Comparison of ENCODE assay signal across 14 cellular contexts in the genomic region with DNA sequence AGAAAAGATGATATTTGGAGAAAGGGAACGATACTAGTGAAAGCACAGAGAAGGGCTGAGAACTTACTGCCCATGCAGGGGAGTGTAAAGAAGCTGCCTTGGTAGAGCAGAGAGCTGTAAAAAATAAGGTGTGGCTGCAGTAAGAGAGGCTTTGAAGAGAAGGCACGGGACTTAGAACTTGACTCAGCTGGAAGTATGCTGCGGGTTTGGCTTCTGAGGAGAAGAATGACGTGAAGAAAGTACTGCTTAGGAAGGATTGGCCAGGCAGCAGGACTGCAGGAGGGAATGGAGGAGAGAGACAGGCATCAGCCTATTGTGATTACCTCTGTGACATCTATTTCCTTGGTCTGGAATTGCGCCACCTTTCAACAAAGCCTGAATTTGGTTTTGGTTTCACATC. TPM values are rescaled to one million over a fixed set of nuclear protein-coding genes. Genes with fewer than 3 reads are reported as not detected.
DNase-seq lines count a peak whose midpoint lies in the region; ATAC-seq, FAIRE-seq and TF ChIP-seq lines count a peak whose summit lies in the region.
"Had no signal": no experiment of that assay in that cellular context is flagged by ENCODE, and none has a peak within 500 bp of the region (broad histone marks: within the 10 kb centered on the region; RNA-seq: fewer than 3 reads in every experiment).

No MANE protein-coding gene starts in this region.

- H3K27me3 ChIP-seq in spleen (replicated peaks in 1 of 7) (no peaks in the 10 kb centered on the region), vagina (no peaks in the 10 kb centered on the region)
- H3K27me3 ChIP-seq: ascending aorta, right atrium auricular region had no signal

- peak; percentile 46 to 73 for ATAC-seq in A549

- FAIRE-seq in A549 (lab: Jason Lieb, UNC) (no peak), GM19239 (lab: Jason Lieb, UNC) (no peak)

- WGBS in A549 (ENCODE audit: missing lambda C conversion rate), result 60% methylated on average over 5 of the region's 5 CpGs
- WGBS in spleen, 5 donors, result 72 to 90% (median 77%) methylated on average over 5 of the region's 5 CpGs

- no peak for TF ChIP-seq EP300 in A549 (IDR thresholded peaks at IDR 0.05)

- POLR2A ChIA-PET in A549 (lab: Yijun Ruan, JAX), result no interaction called here

- TF ChIP-seq POLR2A in A549 (IDR thresholded peaks at IDR 0.05; ENCODE audit: low read length) (no peak), spleen (IDR thresholded peaks at IDR 0.05) (no peak), vagina (IDR thresholded peaks at IDR 0.05) (no peak)

- TF ChIP-seq CTCF in A549 (IDR thresholded peaks at IDR 0.05) (no peak), astrocyte of the cerebellum (IDR thresholded peaks at IDR 0.05; ENCODE audit: low read depth, low read length, missing control alignments) (no peak), spleen (IDR thresholded peaks at IDR 0.05 in 8 of 11, conservative IDR thresholded peaks at IDR 0.05 in 3 of 11) (no peak), vagina (IDR thresholded peaks at IDR 0.05) (no peak)

- H3K27ac ChIP-seq in A549, result no peak overlapping the region
- H3K27ac ChIP-seq in spleen, result peak overlapping the region in 1 of 8 donors; percentile 35
- H3K27ac ChIP-seq in vagina, result no peak overlapping the region
- H3K27ac ChIP-seq: ascending aorta, right atrium auricular region had no signal

- intact Hi-C loops in spleen (cut with DNase I; ENCODE audit: low total_unique reads) (no loop called here), vagina (cut with DNase I) (no loop called here)

- H3K4me3 ChIP-seq in A549, result no peak overlapping the region
- H3K4me3 ChIP-seq in astrocyte of the cerebellum (ENCODE audit: low read depth, low read length), result no peak overlapping the region
- no peak overlapping the region for H3K4me3 ChIP-seq in spleen
- no peak overlapping the region for H3K4me3 ChIP-seq in vagina
- H3K4me3 ChIP-seq: ascending aorta, right atrium auricular region had no signal

- CTCF ChIA-PET in A549 (lab: Yijun Ruan, JAX), result interaction anchor here (0.9 kb wide), 1 partner anchor 13 kb away, joined by 3 read pairs; no protein-coding TSS in a partner anchor

- DNase-seq in A549 (ENCODE audit: low read depth in 1 of 2, low spot score in 1 of 2) (peak in 1 of 2 experiments; percentile 45), LHCN-M2 (ENCODE audit: low read depth) (peak; percentile 27), astrocyte of the cerebellum (ENCODE audit: low read depth) (peak; percentile 45), iris pigment epithelial cell (ENCODE audit: low read depth) (peak; percentile 67), spleen (no peak), GM19239 (ENCODE audit: insufficient read length, low spot score) (no peak), Ammon's horn (ENCODE audit: low spot score) (no peak), vagina (ENCODE audit: extremely low spot score in 2 of 2) (no peak)
- DNase-seq: activated CD8-positive, alpha-beta memory T cell treated with anti-CD3 and anti-CD28 coated beads, Interleukin-2, amount 50 U/mL, for 48 hours; T1000 had no signal

- TF ChIP-seq RAD21 in A549 (conservative IDR thresholded peaks at IDR 0.05 in 1 of 2, IDR thresholded peaks at IDR 0.05 in 1 of 2), result no peak

- peak overlapping the region; percentile 11; the same call in 1 of the 3 replicates for H3K4me2 ChIP-seq in A549

- in situ Hi-C loops in astrocyte of the cerebellum (cut with HindIII; ENCODE audit: low sequenced_read_pairs), result no loop called here

- H3K4me1 ChIP-seq in A549, result no peaks in the 10 kb centered on the region
- H3K4me1 ChIP-seq in spleen, result peaks cover 0 to 17% (median 9%) of the 10 kb centered on the region in 6 donors
- no peaks in the 10 kb centered on the region for H3K4me1 ChIP-seq in vagina
- H3K4me1 ChIP-seq: ascending aorta, right atrium auricular region had no signal

- peaks cover 0 to 22% (median 0%) of the 10 kb centered on the region in 6 donors for H3K36me3 ChIP-seq in spleen
- H3K36me3 ChIP-seq in vagina, result no peaks in the 10 kb centered on the region
- H3K36me3 ChIP-seq: ascending aorta, right atrium auricular region had no signal

- H3K9me3 ChIP-seq in A549, result no peaks in the 10 kb centered on the region
- peaks cover 0 to 6% (median 0%) of the 10 kb centered on the region in 8 donors for H3K9me3 ChIP-seq in spleen
- H3K9me3 ChIP-seq in vagina, result no peaks in the 10 kb centered on the region
- H3K9me3 ChIP-seq: ascending aorta had no signal

TF ChIP-seq in A549, 52 proteins besides CTCF, POLR2A, EP300 and RAD21 (continues in another document):
- TF ChIP-seq, protein P1, sequence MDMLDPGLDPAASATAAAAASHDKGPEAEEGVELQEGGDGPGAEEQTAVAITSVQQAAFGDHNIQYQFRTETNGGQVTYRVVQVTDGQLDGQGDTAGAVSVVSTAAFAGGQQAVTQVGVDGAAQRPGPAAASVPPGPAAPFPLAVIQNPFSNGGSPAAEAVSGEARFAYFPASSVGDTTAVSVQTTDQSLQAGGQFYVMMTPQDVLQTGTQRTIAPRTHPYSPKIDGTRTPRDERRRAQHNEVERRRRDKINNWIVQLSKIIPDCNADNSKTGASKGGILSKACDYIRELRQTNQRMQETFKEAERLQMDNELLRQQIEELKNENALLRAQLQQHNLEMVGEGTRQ (IDR thresholded peaks at IDR 0.05), result no peak
- TF ChIP-seq, protein P2, sequence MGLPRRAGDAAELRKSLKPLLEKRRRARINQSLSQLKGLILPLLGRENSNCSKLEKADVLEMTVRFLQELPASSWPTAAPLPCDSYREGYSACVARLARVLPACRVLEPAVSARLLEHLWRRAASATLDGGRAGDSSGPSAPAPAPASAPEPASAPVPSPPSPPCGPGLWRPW (IDR thresholded peaks at IDR 0.05), result no peak
- no peak for TF ChIP-seq RNF2 (IDR thresholded peaks at IDR 0.05; ENCODE audit: borderline replicate concordance, low read depth)
- TF ChIP-seq HOXA7 (CRISPR knock-in tag; IDR thresholded peaks at IDR 0.05), result no peak
- TF ChIP-seq, protein P3, sequence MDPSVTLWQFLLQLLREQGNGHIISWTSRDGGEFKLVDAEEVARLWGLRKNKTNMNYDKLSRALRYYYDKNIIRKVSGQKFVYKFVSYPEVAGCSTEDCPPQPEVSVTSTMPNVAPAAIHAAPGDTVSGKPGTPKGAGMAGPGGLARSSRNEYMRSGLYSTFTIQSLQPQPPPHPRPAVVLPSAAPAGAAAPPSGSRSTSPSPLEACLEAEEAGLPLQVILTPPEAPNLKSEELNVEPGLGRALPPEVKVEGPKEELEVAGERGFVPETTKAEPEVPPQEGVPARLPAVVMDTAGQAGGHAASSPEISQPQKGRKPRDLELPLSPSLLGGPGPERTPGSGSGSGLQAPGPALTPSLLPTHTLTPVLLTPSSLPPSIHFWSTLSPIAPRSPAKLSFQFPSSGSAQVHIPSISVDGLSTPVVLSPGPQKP (IDR thresholded peaks at IDR 0.05; ENCODE audit: low read depth, low read length), result no peak
- TF ChIP-seq ZNF302 (CRISPR knock-in tag; IDR thresholded peaks at IDR 0.05), result no peak
- TF ChIP-seq CHD2 (IDR thresholded peaks at IDR 0.05; ENCODE audit: low read length, partially characterized antibody), result no peak
- TF ChIP-seq HDAC2 (IDR thresholded peaks at IDR 0.05), result no peak
- TF ChIP-seq FOXS1 (CRISPR knock-in tag; IDR thresholded peaks at IDR 0.05), result no peak
- TF ChIP-seq KDM1A (IDR thresholded peaks at IDR 0.05; ENCODE audit: low read depth), result no peak
- TF ChIP-seq RARB (CRISPR knock-in tag; IDR thresholded peaks at IDR 0.05), result no peak
- TF ChIP-seq EHF (CRISPR knock-in tag; IDR thresholded peaks at IDR 0.05), result no peak
- no peak for TF ChIP-seq NPAS2 (CRISPR knock-in tag; IDR thresholded peaks at IDR 0.05; ENCODE audit: borderline replicate concordance)
- TF ChIP-seq FOSL2 (IDR thresholded peaks at IDR 0.05), result no peak
- TF ChIP-seq FOSL2 (CRISPR knock-in tag; IDR thresholded peaks at IDR 0.05), result no peak
- TF ChIP-seq, protein P4, sequence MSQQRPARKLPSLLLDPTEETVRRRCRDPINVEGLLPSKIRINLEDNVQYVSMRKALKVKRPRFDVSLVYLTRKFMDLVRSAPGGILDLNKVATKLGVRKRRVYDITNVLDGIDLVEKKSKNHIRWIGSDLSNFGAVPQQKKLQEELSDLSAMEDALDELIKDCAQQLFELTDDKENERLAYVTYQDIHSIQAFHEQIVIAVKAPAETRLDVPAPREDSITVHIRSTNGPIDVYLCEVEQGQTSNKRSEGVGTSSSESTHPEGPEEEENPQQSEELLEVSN (IDR thresholded peaks at IDR 0.05; ENCODE audit: borderline replicate concordance, low read depth), result no peak
- no peak for TF ChIP-seq RCOR1 (IDR thresholded peaks at IDR 0.05; ENCODE audit: low read depth, low read length)
- no peak for TF ChIP-seq SREBF2 (IDR thresholded peaks at IDR 0.05)

RNA-seq across cellular contexts. Expression of gene PRRG4, which starts 22.4 kb away (rescaled TPM):
- 0.83 and 0.85 TPM in 2 replicates for polyA plus RNA-seq in A549 (2011; rRNA removed)
- polyA plus RNA-seq in A549 (2012; cell fraction: cytosol; rRNA removed), result 0.12 and 0.19 TPM in 2 replicates
- 0.04 and 0.07 TPM in 2 replicates for polyA plus RNA-seq in A549 (2012; cell fraction: nucleus; rRNA removed)
- 0.72 to 1.4 TPM (median 1.3 TPM) in 3 replicates for polyA plus RNA-seq in A549 (2017; fragmentation: RNase III; extraction: RNeasy Plus Mini Kit Qiagen cat#74134 plus additional on column Dnase treatment)
- polyA minus RNA-seq in A549 (2011; rRNA and poly(A)+ RNA removed), result 0.58 and 0.79 TPM in 2 replicates
- 1.3 TPM in 2 replicates for total RNA-seq in LHCN-M2 (2014; rRNA removed)
- polyA plus RNA-seq in LHCN-M2 (2012), result 0.04 TPM
- total RNA-seq in spleen, result 1 to 10 TPM; 2.8 to 6.7 (median 4.3) TPM
- polyA plus RNA-seq in spleen, result 1 to 10 TPM in 1 of 3 donors, under 1 TPM in 2; 0.65 to 2.6 (median 0.87) TPM
- total RNA-seq in vagina, result 21.1 TPM
- polyA plus RNA-seq: AG04450 had no signal

RNA-seq across cellular contexts. Expression of gene QSER1, which starts 40.5 kb away (rescaled TPM):
- polyA plus RNA-seq in A549 (2011; rRNA removed) (27.2 and 29.8 TPM in 2 replicates), A549 (2017; fragmentation: RNase III; extraction: RNeasy Plus Mini Kit Qiagen cat#74134 plus additional on column Dnase treatment) (13.2 to 15.8 TPM (median 13.8 TPM) in 3 replicates), spleen (1 to 10 TPM; 2.4 to 3.0 (median 2.4) TPM)
- 4.8 and 5.4 TPM in 2 replicates for polyA plus RNA-seq in A549 (2012; cell fraction: cytosol; rRNA removed)
- 5.1 and 7.8 TPM in 2 replicates for polyA plus RNA-seq in A549 (2012; cell fraction: nucleus; rRNA removed)
- polyA minus RNA-seq in A549 (2011; rRNA and poly(A)+ RNA removed), result 35.5 and 37.5 TPM in 2 replicates
- total RNA-seq in LHCN-M2 (2014; rRNA removed) (24.3 and 30.2 TPM in 2 replicates), spleen (10 to 100 TPM; 19.7 to 34.9 (median 25.3) TPM), vagina (39.0 TPM)
- polyA plus RNA-seq in LHCN-M2 (2012), result 4.8 TPM

RNA-seq across cellular contexts. Expression of gene CCDC73, which starts 57.7 kb away (rescaled TPM):
- polyA plus RNA-seq in A549 (2011; rRNA removed), result 0.03 TPM in 2 replicates
- not detected in 2 replicates for polyA plus RNA-seq in A549 (2012; cell fraction: cytosol; rRNA removed)
- not detected in 2 replicates for polyA plus RNA-seq in A549 (2012; cell fraction: nucleus; rRNA removed)
- 0.03 TPM in 1 of 3 replicates, not detected in the others for polyA plus RNA-seq in A549 (2017; fragmentation: RNase III; extraction: RNeasy Plus Mini Kit Qiagen cat#74134 plus additional on column Dnase treatment)
- polyA minus RNA-seq in A549 (2011; rRNA and poly(A)+ RNA removed), result not detected in 2 replicates
- not detected in 2 replicates for total RNA-seq in LHCN-M2 (2014; rRNA removed)
- not detected for polyA plus RNA-seq in LHCN-M2 (2012)
- total RNA-seq in spleen, result 1 to 10 TPM in 2 of 7 donors, under 1 TPM in 4, not detected in 1; 0.46 to 2.1 (median 0.72) TPM
- under 1 TPM; 0.16 to 0.18 (median 0.17) TPM for polyA plus RNA-seq in spleen
- total RNA-seq in vagina, result not detected
- total RNA-seq: ascending aorta, right atrium auricular region had no signal
- polyA plus RNA-seq: AG04450, urinary bladder had no signal

Comparison
In these comparisons a context has a peak if more than half of its experiments do, and no peak if none do; other contexts are left out.
1. DNase-seq: peak in LHCN-M2 (single experiment), astrocyte of the cerebellum (single experiment) and iris pigment epithelial cell (single experiment); none in spleen (single experiment), GM19239 (single experiment), Ammon's horn (single experiment) and vagina (0 of 2).